ENCODE assay signal across 20 cellular contexts in the genomic region with DNA sequence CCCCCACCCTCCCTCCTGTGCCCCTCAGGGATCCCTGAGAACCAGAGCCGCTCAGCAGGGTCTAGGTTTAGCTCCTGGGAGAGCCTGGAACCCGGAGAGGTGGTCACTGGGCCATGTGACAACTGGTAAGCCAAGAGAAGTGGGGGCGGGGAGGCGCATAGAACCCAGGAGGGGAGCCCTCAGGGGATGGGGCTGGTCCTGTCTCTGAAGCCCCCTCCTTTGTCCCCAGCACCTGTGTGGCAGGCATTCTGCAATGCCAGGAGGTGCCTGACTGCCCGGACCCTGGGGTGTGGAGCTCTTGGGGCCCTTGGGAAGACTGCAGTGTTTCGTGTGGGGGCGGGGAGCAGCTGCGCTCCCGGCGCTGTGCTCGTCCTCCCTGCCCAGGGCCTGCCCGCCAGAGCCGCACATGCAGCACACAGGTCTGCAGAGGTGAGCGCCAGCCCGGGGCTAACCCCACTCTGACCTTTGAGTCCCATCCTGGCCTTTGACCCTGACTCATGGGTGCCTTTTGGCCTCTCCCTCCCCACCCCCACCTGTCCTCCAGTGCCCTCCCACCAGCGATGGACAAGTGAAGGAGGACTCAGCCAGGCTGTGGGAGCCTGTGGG. TPM values are rescaled to one million over a fixed set of nuclear protein-coding genes. Genes with fewer than 3 reads are reported as not detected.
DNase-seq lines count a peak whose midpoint lies in the region; ATAC-seq, FAIRE-seq and TF ChIP-seq lines count a peak whose summit lies in the region.
"Had no signal": no experiment of that assay in that cellular context is flagged by ENCODE, and none has a peak within 500 bp of the region (broad histone marks: within the 10 kb centered on the region; RNA-seq: fewer than 3 reads in every experiment).

No MANE protein-coding gene starts in this region.

- peaks cover 12 to 84% of the 10 kb centered on the region in 2 experiments; a peak in 4 of 5 replicates for H3K27me3 ChIP-seq in K562 (ENCODE audit: control insufficient read depth in 2 of 2, insufficient read depth in 2 of 2, low read length in 2 of 2)
- no peaks in the 10 kb centered on the region for H3K27me3 ChIP-seq in small intestine (ENCODE audit: control insufficient read depth in 2 of 2, insufficient read depth in 2 of 2, low read length in 2 of 2)
- H3K27me3 ChIP-seq: BE2C had no signal

- TF ChIP-seq EP300 in K562 (IDR thresholded peaks at IDR 0.05; ENCODE audit: low read length): no peak

- peaks cover 4% of the 10 kb centered on the region for H3K9me1 ChIP-seq in K562 (ENCODE audit: control insufficient read depth, insufficient read depth, low read length)

- peaks cover 3 to 75% of the 10 kb centered on the region in 2 experiments; a peak in 3 of 5 replicates for H3K4me1 ChIP-seq in K562 (replicated peaks in 1 of 2; ENCODE audit: control insufficient read depth in 2 of 2, insufficient read depth in 2 of 2, low read length in 2 of 2)
- no peaks in the 10 kb centered on the region for H3K4me1 ChIP-seq in small intestine (ENCODE audit: control insufficient read depth in 2 of 2, insufficient read depth in 1 of 2, low read depth in 1 of 2, low read length in 1 of 2)
- H3K4me1 ChIP-seq: BE2C had no signal

- POLR2A ChIA-PET in K562 (lab: Yijun Ruan, JAX): interaction anchor here (0.6 kb wide), 1 partner anchor 1404 kb away, joined by 3 read pairs; no protein-coding TSS in a partner anchor

- peak; percentile 45 for DNase-seq in DMS53 (lab: John Stamatoyannopoulos, UW)
- no peak for DNase-seq in DMS53 treated with DMSO at 0.1 percent for 48 hours (lab: John Stamatoyannopoulos, UW; ENCODE audit: unreplicated experiment)
- DNase-seq in K562 (ENCODE audit: extremely low read depth in 1 of 4, low spot score in 3 of 4): no peak
- DNase-seq in left lobe of liver (ENCODE audit: low spot score): no peak
- DNase-seq in small intestine: peak; percentile 16
- DNase-seq in HCEC 1CT: no peak
- no peak for DNase-seq in NCI-H1092 treated with DMSO at 0.1 percent for 48 hours (lab: John Stamatoyannopoulos, UW)
- no peak for DNase-seq in left colon
- DNase-seq: BE2C; CD4-positive, CD25-positive, alpha-beta regulatory T cell; DMS153; H9; Kasumi-1; NCI-H2029 treated with DMSO at 0.1 percent for 48 hours; NCI-H446 treated with DMSO at 0.1 percent for 48 hours; PC-9; SHP77 had no signal

- in situ Hi-C loops in K562 (cut with MboI): no loop called here

- no peaks in the 10 kb centered on the region for H3K79me2 ChIP-seq in K562 (ENCODE audit: control insufficient read depth, insufficient read depth, low read length)

- WGBS in K562 (ENCODE audit: insufficient coverage, low coverage, missing lambda C conversion rate): 7% methylated on average over 15 of the region's 16 CpGs
- 26 to 62% (median 48%) methylated on average over 15 to 16 of the region's 16 CpGs for WGBS in small intestine, 3 donors

- ATAC-seq in K562 (no peak), left lobe of liver (peak; percentile 76), left colon (no peak)

- TF ChIP-seq CTCF in K562 (IDR thresholded peaks at IDR 0.05 in 2 of 3, conservative IDR thresholded peaks at IDR 0.05 in 1 of 3; ENCODE audit: insufficient read depth in 2 of 3, low read depth in 1 of 3, low read length in 3 of 3): no peak

- no peaks in the 10 kb centered on the region for H3K36me3 ChIP-seq in K562 (ENCODE audit: control insufficient read depth, insufficient read depth, low read length)
- no peaks in the 10 kb centered on the region for H3K36me3 ChIP-seq in small intestine (ENCODE audit: control insufficient read depth in 2 of 2, insufficient read depth in 2 of 2, low read length in 2 of 2)
- H3K36me3 ChIP-seq: BE2C had no signal

- no peak for FAIRE-seq in K562 (lab: Jason Lieb, UNC)
- FAIRE-seq in small intestine (lab: Jason Lieb, UNC): no peak
- FAIRE-seq: GM18507 had no signal

- H3K27ac ChIP-seq in K562 (ENCODE audit: extremely low read depth, low read depth, low read length) (no peak overlapping the region), small intestine (ENCODE audit: low read depth in 1 of 2, low read length in 1 of 2) (no peak overlapping the region)
- H3K27ac ChIP-seq: 22Rv1, PC-9 had no signal

- no peak overlapping the region for H3K4me2 ChIP-seq in K562 (ENCODE audit: insufficient read depth, low read length)
- H3K4me2 ChIP-seq: PC-9 had no signal

- H3K9me3 ChIP-seq in K562 (replicated peaks; ENCODE audit: control insufficient read depth, insufficient read depth, low read depth, low read length) (no peaks in the 10 kb centered on the region), small intestine (ENCODE audit: control insufficient read depth, low read depth) (no peaks in the 10 kb centered on the region)
- H3K9me3 ChIP-seq: BE2C had no signal

- H3K9ac ChIP-seq in K562 (ENCODE audit: insufficient read depth in 1 of 2, low read depth in 2 of 2, low read length in 2 of 2): peak overlapping the region in 1 of 2 experiments; percentile 81; a peak in 2 of 4 replicates

- H3K4me3 ChIP-seq in K562 (no peak overlapping the region), small intestine (ENCODE audit: low read depth in 1 of 2, low read length in 2 of 2) (no peak overlapping the region)
- H3K4me3 ChIP-seq: PC-9 had no signal

- no peak overlapping the region for H2AFZ ChIP-seq in K562 (ENCODE audit: low read depth, low read length)
- H2AFZ ChIP-seq: PC-9 had no signal

- no TSS peak for BruUV-seq in K562 (replicated peaks; lab: Mats Ljungman, UMichigan)

- CTCF ChIA-PET in K562 (lab: Yijun Ruan, JAX; ENCODE audit: low intra/inter-chr PET ratio): interaction anchor here (0.5 kb wide), 1 partner anchor 1170 kb away, joined by 3 read pairs; no protein-coding TSS in a partner anchor

- no peak for TF ChIP-seq RAD21 in K562 (CRISPR knock-in tag; conservative IDR thresholded peaks at IDR 0.05 in 1 of 2, IDR thresholded peaks at IDR 0.05 in 1 of 2)

- peaks cover 23% of the 10 kb centered on the region for H4K20me1 ChIP-seq in K562 (replicated peaks; ENCODE audit: control insufficient read depth, insufficient read depth, low read length)

- TF ChIP-seq POLR2A in K562 (conservative IDR thresholded peaks at IDR 0.05): no peak

- intact Hi-C loops in K562 (cut with micrococcal nuclease): no loop called here
- intact Hi-C loops in left colon (cut with DNase I, micrococcal nuclease): no loop called here

RNA-seq across cellular contexts. Expression of a gene that starts 22.4 kb away (rescaled TPM):
- 9.2 and 11.5 TPM in 2 replicates for total RNA-seq in K562 (2011; cell fraction: chromatin; rRNA removed; ENCODE audit: low replicate concordance)
- 5.3 and 7.7 TPM in 2 replicates for total RNA-seq in K562 (2011; cell fraction: nucleolus; rRNA removed)
- total RNA-seq in K562 (2011; cell fraction: nucleoplasm; rRNA removed): 6.3 and 11.7 TPM in 2 replicates
- total RNA-seq in K562 (2014; rRNA removed) (1.8 and 3.1 TPM in 2 replicates), K562 (2014; rRNA removed; fragmentation: Illumina TruSeq; extraction: Trizol) (2.2 and 2.5 TPM in 2 replicates), K562 (2015; rRNA removed; fragmentation: Illumina TruSeq; extraction: Trizol) (3.4 and 3.9 TPM in 2 replicates), K562 (2021) (1.8 and 3.2 TPM in 2 replicates), left lobe of liver (10.5 TPM), left colon (10 to 100 TPM; 12.9 to 17.4 TPM)
- polyA plus RNA-seq in K562 (2011; rRNA removed) (3.6 and 9.5 TPM in 2 replicates), K562 (2014; fragmentation: Illumina TruSeq; extraction: Trizol) (1.8 TPM in 2 replicates), K562 (2014; fragmentation: Nextera tagmentation; extraction: Ambion mirVana) (1 to 10 TPM; 1.1 to 1.5 TPM), K562 (2014; rRNA removed) (2.4 and 2.6 TPM in 2 replicates), small intestine (1 to 10 TPM; 3.2 to 8.1 (median 5.2) TPM)
- 1.7 and 5.3 TPM in 2 replicates for polyA plus RNA-seq in K562 (2011; cell fraction: cytosol; rRNA removed)
- polyA plus RNA-seq in K562 (2011; cell fraction: nucleus; rRNA removed): 21.4 and 31.5 TPM in 2 replicates
- polyA plus RNA-seq in K562 (2012): 1.7 and 8.3 TPM in 2 replicates
- polyA minus RNA-seq in K562 (2011; rRNA and poly(A)+ RNA removed): 1.8 and 7.0 TPM in 2 replicates
- polyA minus RNA-seq in K562 (2011; cell fraction: cytosol; rRNA and poly(A)+ RNA removed): 2.5 and 2.8 TPM in 2 replicates
- polyA minus RNA-seq in K562 (2011; cell fraction: nucleus; rRNA and poly(A)+ RNA removed): 8.2 and 30.1 TPM in 2 replicates

RNA-seq across cellular contexts. Expression of a gene that starts 42.4 kb away (rescaled TPM):
- total RNA-seq in K562 (2011; cell fraction: chromatin; rRNA removed; ENCODE audit: low replicate concordance): 3.6 and 10.3 TPM in 2 replicates
- 7.6 and 11.7 TPM in 2 replicates for total RNA-seq in K562 (2011; cell fraction: nucleolus; rRNA removed)
- 5.1 and 5.6 TPM in 2 replicates for total RNA-seq in K562 (2011; cell fraction: nucleoplasm; rRNA removed)
- total RNA-seq in K562 (2014; rRNA removed): 2.8 and 4.6 TPM in 2 replicates
- total RNA-seq in K562 (2014; rRNA removed; fragmentation: Illumina TruSeq; extraction: Trizol): 0.80 and 1.3 TPM in 2 replicates
- total RNA-seq in K562 (2015; rRNA removed; fragmentation: Illumina TruSeq; extraction: Trizol): 1.6 and 2.0 TPM in 2 replicates
- total RNA-seq in K562 (2021): 14.2 and 16.2 TPM in 2 replicates
- polyA plus RNA-seq in K562 (2011; rRNA removed): 2.4 and 3.9 TPM in 2 replicates
- 3.2 and 8.5 TPM in 2 replicates for polyA plus RNA-seq in K562 (2011; cell fraction: cytosol; rRNA removed)
- 17.0 and 31.8 TPM in 2 replicates for polyA plus RNA-seq in K562 (2011; cell fraction: nucleus; rRNA removed)
- 15.3 and 17.0 TPM in 2 replicates for polyA plus RNA-seq in K562 (2012)
- polyA plus RNA-seq in K562 (2014; fragmentation: Illumina TruSeq; extraction: Trizol): 1.7 and 3.2 TPM in 2 replicates
- polyA plus RNA-seq in K562 (2014; fragmentation: Nextera tagmentation; extraction: Ambion mirVana): under 1 TPM; 0.32 to 0.42 TPM
- 6.6 and 8.3 TPM in 2 replicates for polyA plus RNA-seq in K562 (2014; rRNA removed)
- polyA minus RNA-seq in K562 (2011; rRNA and poly(A)+ RNA removed): 0.60 and 1.1 TPM in 2 replicates
- polyA minus RNA-seq in K562 (2011; cell fraction: cytosol; rRNA and poly(A)+ RNA removed): 7.6 and 15.2 TPM in 2 replicates
- polyA minus RNA-seq in K562 (2011; cell fraction: nucleus; rRNA and poly(A)+ RNA removed): 3.4 and 4.0 TPM in 2 replicates
- total RNA-seq in left lobe of liver: 18.9 TPM
- 1 to 10 TPM in 2 of 3 donors, under 1 TPM in 1; 0.67 to 5.6 (median 3.2) TPM for polyA plus RNA-seq in small intestine
- 1 to 10 TPM; 1.5 to 6.0 TPM for total RNA-seq in left colon
- total RNA-seq: RPMI7951 had no signal

RNA-seq across cellular contexts. Expression of a gene that starts 58.0 kb away (rescaled TPM):
- 4.1 and 8.3 TPM in 2 replicates for total RNA-seq in K562 (2011; cell fraction: chromatin; rRNA removed; ENCODE audit: low replicate concordance)
- total RNA-seq in K562 (2011; cell fraction: nucleolus; rRNA removed): 11.3 and 12.5 TPM in 2 replicates
- 10.7 and 14.9 TPM in 2 replicates for total RNA-seq in K562 (2011; cell fraction: nucleoplasm; rRNA removed)
- total RNA-seq in K562 (2014; rRNA removed) (15.2 and 20.7 TPM in 2 replicates), K562 (2014; rRNA removed; fragmentation: Illumina TruSeq; extraction: Trizol) (4.0 and 4.7 TPM in 2 replicates), K562 (2015; rRNA removed; fragmentation: Illumina TruSeq; extraction: Trizol) (11.8 and 13.3 TPM in 2 replicates), K562 (2021) (17.8 and 18.5 TPM in 2 replicates), left lobe of liver (99.4 TPM), left colon (10 to 100 TPM; 10.8 to 14.1 TPM)
- polyA plus RNA-seq in K562 (2011; rRNA removed) (7.1 and 16.0 TPM in 2 replicates), K562 (2014; fragmentation: Illumina TruSeq; extraction: Trizol) (12.8 and 17.0 TPM in 2 replicates), K562 (2014; fragmentation: Nextera tagmentation; extraction: Ambion mirVana) (under 1 TPM; 0.55 to 0.63 TPM), K562 (2014; rRNA removed) (10.9 and 14.4 TPM in 2 replicates), small intestine (10 to 100 TPM in 1 of 3 donors, 1 to 10 TPM in 2; 4.9 to 33.8 (median 5.4) TPM)
- polyA plus RNA-seq in K562 (2011; cell fraction: cytosol; rRNA removed): 33.4 and 58.2 TPM in 2 replicates
- polyA plus RNA-seq in K562 (2011; cell fraction: nucleus; rRNA removed): 12.9 and 16.7 TPM in 2 replicates
- 19.5 and 22.0 TPM in 2 replicates for polyA plus RNA-seq in K562 (2012)
- polyA minus RNA-seq in K562 (2011; rRNA and poly(A)+ RNA removed): 4.0 and 5.8 TPM in 2 replicates
- polyA minus RNA-seq in K562 (2011; cell fraction: cytosol; rRNA and poly(A)+ RNA removed): 11.0 and 19.7 TPM in 2 replicates
- polyA minus RNA-seq in K562 (2011; cell fraction: nucleus; rRNA and poly(A)+ RNA removed): 2.6 and 8.4 TPM in 2 replicates

Comparison
In these comparisons a context has a peak if more than half of its experiments do, and no peak if none do; other contexts are left out.
1. DNase-seq: peak in DMS53 (single experiment) and small intestine (single experiment); none in DMS53 treated with DMSO at 0.1 percent for 48 hours (single experiment), K562 (0 of 4), left lobe of liver (single experiment), HCEC 1CT (single experiment), NCI-H1092 treated with DMSO at 0.1 percent for 48 hours (single experiment) and left colon (0 of 2).